ENCODE assay signal across 28 cellular contexts in genomic region chr2:190327995-190328394, GRCh38.
"Had no signal": no experiment of that assay in that cellular context is flagged by ENCODE, and none has a peak within 500 bp of the region (broad histone marks: within the 10 kb centered on the region; RNA-seq: fewer than 3 reads in every experiment).

No MANE protein-coding gene starts in this region.

- H2AFZ ChIP-seq: neural progenitor cell, parathyroid adenoma had no signal

- H3K4me1 ChIP-seq: neural progenitor cell, parathyroid adenoma, psoas muscle, spleen, suprapubic skin, testis, tibial artery, transverse colon, upper lobe of right lung, uterus had no signal

- DNase-seq: natural killer cell; occipital lobe; ovary; posterior cingulate gyrus; psoas muscle; right cardiac atrium; spleen; stimulated activated CD4-positive, alpha-beta T cell treated with anti-CD3 and anti-CD28 coated beads, Interleukin-12 subunit alpha, Interleukin-12 subunit beta, amount 100 ng/mL, for 4 hours; stimulated activated CD4-positive, alpha-beta T cell treated with anti-CD3 and anti-CD28 coated beads, Interleukin-1b, Interleukin-23, amount 100 ng/mL, for 48 hours; stimulated activated CD4-positive, alpha-beta T cell treated with anti-CD3 and anti-CD28 coated beads, Interleukin-4, amount 100 ng/mL, for 1 hour; stimulated activated CD4-positive, alpha-beta T cell treated with anti-CD3 and anti-CD28 coated beads, Interleukin-4, amount 100 ng/mL, for 4 hours; stimulated activated CD8-positive, alpha-beta memory T cell treated with anti-CD3 and anti-CD28 coated beads, Interleukin-4, amount 100 ng/mL, for 48 hours; stimulated activated naive CD4-positive, alpha-beta T cell; stimulated activated naive CD8-positive, alpha-beta T cell treated with anti-CD3 and anti-CD28 coated beads, Interleukin-15, amount 100 ng/mL, for 72 hours; stimulated activated naive CD8-positive, alpha-beta T cell treated with anti-CD3 and anti-CD28 coated beads, Interleukin-15, Interleukin-2, amounts not matched to agents 100 U/mL and 50 U/mL, for 24 hours; substantia nigra; testis; tibial artery; transverse colon; upper lobe of right lung; uterus had no signal

- H3K4me3 ChIP-seq: neural progenitor cell, ovary, psoas muscle, skin epidermis, smooth muscle cell, spleen, suprapubic skin, testis, tibial artery, transverse colon, upper lobe of right lung, uterus had no signal

- H3K9ac ChIP-seq: neural progenitor cell, parathyroid adenoma had no signal

- H3K9me3 ChIP-seq: ovary, psoas muscle, spleen, suprapubic skin, testis, tibial artery, transverse colon, upper lobe of right lung, uterus had no signal

- ATAC-seq: natural killer cell; psoas muscle; sciatic nerve; stimulated activated memory B cell treated with anti-CD40 and anti-IgM and Interleukin-4, amounts not matched to agents 10 μg/mL and 1 μg/mL and 100 μg/mL, for 72 hours; stimulated activated naive CD8-positive, alpha-beta T cell treated with anti-CD3 and anti-CD28 coated beads, Interleukin-15, amount 100 ng/mL, for 72 hours; stimulated activated naive CD8-positive, alpha-beta T cell treated with anti-CD3 and anti-CD28 coated beads, Interleukin-15, Interleukin-2, amounts not matched to agents 100 U/mL and 50 U/mL, for 24 hours; upper lobe of right lung had no signal

- H3K27me3 ChIP-seq: neural progenitor cell, ovary, spleen, suprapubic skin, testis, transverse colon, upper lobe of right lung, uterus had no signal

- H3K36me3 ChIP-seq: neural progenitor cell, ovary, spleen, suprapubic skin, tibial artery, transverse colon, upper lobe of right lung, uterus had no signal

- H3K27ac ChIP-seq: neural progenitor cell, ovary, parathyroid adenoma, psoas muscle, skin epidermis, spleen, suprapubic skin, testis, tibial artery, transverse colon, upper lobe of right lung, uterus had no signal

- H3K4me2 ChIP-seq: neural progenitor cell, smooth muscle cell had no signal
